27 cellular contexts compared by ENCODE assay signal in the genomic region with DNA sequence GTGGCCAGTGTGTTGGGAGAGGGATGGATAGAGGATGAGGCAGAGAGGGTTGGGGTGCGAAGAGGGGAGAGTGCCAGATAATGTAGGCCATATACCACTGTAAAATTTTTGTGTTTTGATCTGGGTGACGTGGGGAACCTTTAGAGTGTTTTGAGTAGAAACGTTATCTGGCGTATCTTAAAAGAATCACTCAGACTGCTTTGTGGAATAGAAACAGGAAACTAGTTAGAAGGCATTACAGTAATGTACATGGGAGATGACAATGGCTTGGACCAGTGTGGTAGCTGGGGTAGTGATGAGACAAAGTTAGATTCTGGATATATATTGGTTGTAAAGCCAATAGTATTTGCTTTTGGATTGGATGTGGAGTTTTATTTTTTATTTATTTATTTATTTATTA. TPM values are rescaled to one million over a fixed set of nuclear protein-coding genes. Genes with fewer than 3 reads are reported as not detected.
DNase-seq lines count a peak whose midpoint lies in the region; TF ChIP-seq lines count a peak whose summit lies in the region.
"Had no signal": no experiment of that assay in that cellular context is flagged by ENCODE, and none has a peak within 500 bp of the region (broad histone marks: within the 10 kb centered on the region; RNA-seq: fewer than 3 reads in every experiment).

No MANE protein-coding gene starts in this region.

- H3K36me3 ChIP-seq in breast epithelium: no peaks in the 10 kb centered on the region

- CTCF ChIA-PET in MCF 10A (lab: Yijun Ruan, JAX): interaction anchor here (0.7 kb wide), 1 partner anchor 309 kb away, joined by 3 read pairs; no protein-coding TSS in a partner anchor

- H3K9me3 ChIP-seq in breast epithelium: no peaks in the 10 kb centered on the region
- H3K9me3 ChIP-seq: adrenal gland, body of pancreas, right atrium auricular region, transverse colon had no signal

- H3K27ac ChIP-seq in breast epithelium: no peak overlapping the region
- H3K27ac ChIP-seq: adrenal gland; BLaER1 treated with 17β-estradiol and CSF1 and Interleukin-3, amounts not matched to agents 10 nM and 100 nM; body of pancreas; parathyroid adenoma; right atrium auricular region had no signal

- H3K9me3 Mint-ChIP-seq in MCF 10A (ENCODE audit: unreplicated experiment): no peaks in the 10 kb centered on the region
- no peaks in the 10 kb centered on the region for H3K9me3 Mint-ChIP-seq in T-helper 1 cell treated with Interleukin-12 subunit alpha and Interleukin-12 subunit beta and Interleukin-4 antibody, amounts not matched to agents 30 μg/mL and 1 μg/mL, for 36 hours
- H3K9me3 Mint-ChIP-seq in chondrocyte (ENCODE audit: low read depth): peaks cover 12% of the 10 kb centered on the region

- no peak for DNase-seq in MCF 10A (ENCODE audit: unreplicated experiment)
- no peak for DNase-seq in breast epithelium (ENCODE audit: low spot score in 2 of 2)
- no peak for DNase-seq in chondrocyte (ENCODE audit: low spot score)
- DNase-seq in 8988T: no peak
- DNase-seq in NCI-H1105 treated with DMSO at 0.1 percent for 48 hours (lab: John Stamatoyannopoulos, UW): no peak
- no peak for DNase-seq in NCI-H82 treated with DMSO at 0.1 percent for 48 hours (lab: John Stamatoyannopoulos, UW; ENCODE audit: unreplicated experiment)
- DNase-seq in nucleus accumbens (lab: John Stamatoyannopoulos, UW): no peak
- DNase-seq: activated CD4-positive, alpha-beta T cell treated with anti-CD3 and anti-CD28 coated beads for 4 hours; activated gamma-delta T cell; adrenal gland; body of pancreas; glutamatergic neuron; KBM-7; NCI-H1417; NCI-H2081; nephron progenitor cell; RPMI8226; stimulated activated CD4-positive, alpha-beta T cell treated with anti-CD3 and anti-CD28 coated beads, Interleukin-1b, Interleukin-23, amount 100 ng/mL, for 48 hours; transverse colon had no signal

- H3K27me3 Mint-ChIP-seq in MCF 10A (ENCODE audit: insufficient read depth, unreplicated experiment) (no peaks in the 10 kb centered on the region), chondrocyte (ENCODE audit: low read depth) (no peaks in the 10 kb centered on the region)
- H3K27me3 Mint-ChIP-seq in T-helper 1 cell treated with Interleukin-12 subunit alpha and Interleukin-12 subunit beta and Interleukin-4 antibody, amounts not matched to agents 30 μg/mL and 1 μg/mL, for 36 hours (ENCODE audit: low read depth): no peaks in the 10 kb centered on the region

- POLR2A ChIA-PET in MCF 10A (lab: Yijun Ruan, JAX): interaction anchor here (7.1 to 8.4 kb wide), 2 partner anchors 9 to 20 kb away, joined by 149 to 169 read pairs; a partner anchor contains a TSS

- H3K4me3 ChIP-seq in breast epithelium: no peak overlapping the region
- H3K4me3 ChIP-seq: adrenal gland; BLaER1 treated with 17β-estradiol and CSF1 and Interleukin-3, amounts not matched to agents 10 nM and 100 nM; body of pancreas; MG63; right atrium auricular region; smooth muscle cell; transverse colon had no signal

- H3K36me3 Mint-ChIP-seq in MCF 10A (ENCODE audit: insufficient read depth, unreplicated experiment): peaks cover 53% of the 10 kb centered on the region
- peaks cover 34% of the 10 kb centered on the region for H3K36me3 Mint-ChIP-seq in T-helper 1 cell treated with Interleukin-12 subunit alpha and Interleukin-12 subunit beta and Interleukin-4 antibody, amounts not matched to agents 30 μg/mL and 1 μg/mL, for 36 hours (ENCODE audit: low read depth)
- peaks cover 12% of the 10 kb centered on the region for H3K36me3 Mint-ChIP-seq in chondrocyte (ENCODE audit: low read depth)

- H3K27me3 ChIP-seq in breast epithelium: no peaks in the 10 kb centered on the region
- H3K27me3 ChIP-seq: adrenal gland; BLaER1 treated with 17β-estradiol and CSF1 and Interleukin-3, amounts not matched to agents 10 nM and 100 nM; body of pancreas; MG63; right atrium auricular region; transverse colon had no signal

- intact Hi-C loops in MCF 10A (cut with micrococcal nuclease): no loop called here
- intact Hi-C loops in breast epithelium (cut with DNase I; ENCODE audit: low total_unique reads): no loop called here

- no TSS peak for BruUV-seq in MCF 10A (replicated peaks; lab: Mats Ljungman, UMichigan)

- H3K27ac Mint-ChIP-seq in MCF 10A (ENCODE audit: low read depth, unreplicated experiment) (peak overlapping the region; percentile 96), chondrocyte (ENCODE audit: unreplicated experiment) (peak overlapping the region; percentile 28)
- peak overlapping the region; percentile 22 for H3K27ac Mint-ChIP-seq in T-helper 1 cell treated with Interleukin-12 subunit alpha and Interleukin-12 subunit beta and Interleukin-4 antibody, amounts not matched to agents 30 μg/mL and 1 μg/mL, for 36 hours
- H3K27ac Mint-ChIP-seq: nephron progenitor cell had no signal

- peaks cover 55% of the 10 kb centered on the region for H3K4me1 Mint-ChIP-seq in MCF 10A (ENCODE audit: insufficient read depth, unreplicated experiment)
- H3K4me1 Mint-ChIP-seq in T-helper 1 cell treated with Interleukin-12 subunit alpha and Interleukin-12 subunit beta and Interleukin-4 antibody, amounts not matched to agents 30 μg/mL and 1 μg/mL, for 36 hours (ENCODE audit: low read depth): peaks cover 6% of the 10 kb centered on the region
- H3K4me1 Mint-ChIP-seq in chondrocyte (ENCODE audit: low read depth): peaks cover 35% of the 10 kb centered on the region
- H3K4me1 Mint-ChIP-seq: nephron progenitor cell had no signal

- no peaks in the 10 kb centered on the region for H3K4me1 ChIP-seq in breast epithelium
- H3K4me1 ChIP-seq: adrenal gland, body of pancreas, right atrium auricular region had no signal

- no peak for TF ChIP-seq CTCF in MCF 10A (IDR thresholded peaks at IDR 0.05; ENCODE audit: unreplicated experiment)
- TF ChIP-seq CTCF in breast epithelium (IDR thresholded peaks at IDR 0.05): no peak
- TF ChIP-seq CTCF in chondrocyte (IDR thresholded peaks at IDR 0.05): no peak

- no peak for TF ChIP-seq POLR2A in breast epithelium (IDR thresholded peaks at IDR 0.05)

- H3K4me3 Mint-ChIP-seq in MCF 10A (ENCODE audit: unreplicated experiment): peak overlapping the region; percentile 15
- no peak overlapping the region for H3K4me3 Mint-ChIP-seq in T-helper 1 cell treated with Interleukin-12 subunit alpha and Interleukin-12 subunit beta and Interleukin-4 antibody, amounts not matched to agents 30 μg/mL and 1 μg/mL, for 36 hours
- H3K4me3 Mint-ChIP-seq in chondrocyte (ENCODE audit: unreplicated experiment): no peak overlapping the region
- H3K4me3 Mint-ChIP-seq: nephron progenitor cell had no signal

RNA-seq across cellular contexts. Expression of a gene that starts 20.6 kb away (rescaled TPM):
- 73.1 and 87.2 TPM in 2 replicates for total RNA-seq in MCF 10A (2022)
- total RNA-seq in breast epithelium: 10 to 100 TPM; 22.2 to 32.2 (median 27.2) TPM
- total RNA-seq in chondrocyte: 18.8 to 22.6 TPM (median 22.3 TPM) in 3 replicates

RNA-seq across cellular contexts. Expression of a gene that starts 58.2 kb away (rescaled TPM):
- total RNA-seq in MCF 10A (2022) (not detected in 2 replicates), breast epithelium (not detected), chondrocyte (not detected in 3 replicates)
- total RNA-seq: body of pancreas; liver; right atrium auricular region; smooth muscle cell; T-helper 1 cell treated with Interleukin-12 subunit alpha and Interleukin-12 subunit beta and Interleukin-4 antibody, amounts not matched to agents 30 ng/mL and 1 ng/mL, for 36 hours; transverse colon had no signal

Comparison
In these comparisons a context has a peak if more than half of its experiments do, and no peak if none do; other contexts are left out.
1. H3K27ac Mint-ChIP-seq: peak in every context shown above with its lines; median percentile 96 in MCF 10A; 28 in chondrocyte; 22 in T-helper 1 cell treated with Interleukin-12 subunit alpha and Interleukin-12 subunit beta and Interleukin-4 antibody, amounts not matched to agents 30 μg/mL and 1 μg/mL, for 36 hours.